1 cellular context compared by ENCODE assay signal in genomic region chr19:19488875-19489690, GRCh38.
TF ChIP-seq lines count a peak whose summit lies in the region.

No MANE protein-coding gene starts in this region.

TF ChIP-seq in GM12878, 131 proteins besides CTCF, POLR2A, EP300 and RAD21 (continued from another document):
- TF ChIP-seq REST (IDR thresholded peaks at IDR 0.05; ENCODE audit: low read depth, low read length) (no peak), POLR2AphosphoS5 (IDR thresholded peaks at IDR 0.05; ENCODE audit: low read length) (peak; percentile 74), E2F4 (IDR thresholded peaks at IDR 0.05; ENCODE audit: low read depth, low read length) (no peak), POU2F2 (IDR thresholded peaks at IDR 0.05; ENCODE audit: borderline replicate concordance, low read depth, low read length) (peak; percentile 92; the same call in 2 of the 3 replicates), FOXK2 (IDR thresholded peaks at IDR 0.05) (no peak), CEBPZ (IDR thresholded peaks at IDR 0.05; ENCODE audit: low read depth, low read length) (no peak)
